Comparison of ENCODE assay signal across 26 cellular contexts in the genomic region with DNA sequence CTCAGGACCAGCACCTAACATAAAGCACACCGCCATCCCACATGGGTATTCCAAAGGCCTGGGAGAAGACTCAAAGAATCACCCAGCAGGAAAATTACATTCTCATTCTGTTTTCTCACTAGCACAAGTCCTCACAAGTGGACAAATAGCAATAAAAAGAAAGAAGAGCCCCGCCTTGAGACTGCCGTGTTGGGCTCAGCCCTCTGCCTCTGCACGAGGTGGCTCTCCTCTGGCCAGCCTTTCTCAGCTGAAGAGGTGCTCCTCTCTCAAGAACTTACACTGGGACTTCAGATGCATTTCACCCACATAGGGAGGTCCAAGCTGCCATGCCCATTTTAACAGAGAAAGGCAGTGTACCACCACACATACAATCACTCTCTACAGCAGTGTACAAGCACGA.
"Had no signal": no experiment of that assay in that cellular context is flagged by ENCODE, and none has a peak within 500 bp of the region (broad histone marks: within the 10 kb centered on the region; RNA-seq: fewer than 3 reads in every experiment).

No MANE protein-coding gene starts in this region.

- DNase-seq: activated CD4-positive, alpha-beta T cell treated with anti-CD3 and anti-CD28 coated beads, Interleukin-2, amount 10 ng/mL, durations not matched to agents 7 days and 5 days; activated CD4-positive, CD25-positive, alpha-beta regulatory T cell treated with anti-CD3 and anti-CD28 coated beads, Interleukin-2, amount 50 U/mL, for 72 hours; activated CD8-positive, alpha-beta memory T cell treated with anti-CD3 and anti-CD28 coated beads, Interleukin-2, amount 10 ng/mL, durations not matched to agents 7 days and 5 days; activated CD8-positive, alpha-beta T cell treated with anti-CD3 and anti-CD28 coated beads for 36 hours; activated effector memory CD4-positive, alpha-beta T cell treated with anti-CD3 and anti-CD28 coated beads, Interleukin-2, amount 50 U/mL, for 16 hours; activated T-cell treated with anti-CD3 and anti-CD28 coated beads for 4 hours; anterior cingulate cortex; body of pancreas; effector CD4-positive, alpha-beta T cell; head of caudate nucleus; kidney; left ventricle myocardium inferior; midbrain; occipital lobe; stimulated activated CD4-positive, alpha-beta T cell treated with anti-CD3 and anti-CD28 coated beads, Interleukin-2, amount 100 ng/mL, for 48 hours; stimulated activated CD8-positive, alpha-beta memory T cell treated with anti-CD3 and anti-CD28 coated beads, Interleukin-4, amount 100 ng/mL, for 48 hours; stimulated activated naive B cell treated with anti-CD40 and anti-IgM and Interleukin-4, amounts not matched to agents 10 μg/mL and 1 μg/mL and 100 μg/mL, for 72 hours; T-cell; transverse colon; WERI-Rb-1 had no signal

- H3K27me3 Mint-ChIP-seq: activated naive CD4-positive, alpha-beta T cell treated with anti-CD3 and anti-CD28 coated beads, Interleukin-2, amount 50 U/mL, for 24 hours had no signal

- H3K4me1 ChIP-seq: body of pancreas had no signal

- H3K4me3 ChIP-seq: body of pancreas, cardiac muscle cell, left ventricle myocardium inferior, transverse colon, vagina had no signal

- H3K27me3 ChIP-seq: body of pancreas, cardiac muscle cell, transverse colon, vagina had no signal

- H3K4me3 Mint-ChIP-seq: activated CD4-positive, alpha-beta T cell treated with anti-CD3 and anti-CD28 coated beads, Interleukin-2, amount 10 ng/mL, durations not matched to agents 7 days and 5 days; activated CD8-positive, alpha-beta memory T cell treated with anti-CD3 and anti-CD28 coated beads, Interleukin-2, amount 10 ng/mL, durations not matched to agents 7 days and 5 days; activated CD8-positive, alpha-beta T cell treated with anti-CD3 and anti-CD28 coated beads for 36 hours; activated naive CD4-positive, alpha-beta T cell treated with anti-CD3 and anti-CD28 coated beads, Interleukin-2, amount 50 U/mL, for 24 hours; natural killer cell treated with Interleukin-12 subunit alpha and Interleukin-12 subunit beta and Interleukin-15 and Interleukin-18, amount 100 ng/mL, for 72 hours; stimulated activated naive B cell treated with anti-CD40 and anti-IgM and Interleukin-4, amounts not matched to agents 10 μg/mL and 1 μg/mL and 100 μg/mL, for 72 hours; T-cell; T-helper 2 cell treated with Interferon-gamma antibody and Interleukin-4, amounts not matched to agents 5 μg/mL and 100 μg/mL, for 36 hours had no signal

- H3K9me3 Mint-ChIP-seq: activated CD4-positive, alpha-beta T cell treated with anti-CD3 and anti-CD28 coated beads, Interleukin-2, amount 10 ng/mL, durations not matched to agents 7 days and 5 days; activated CD8-positive, alpha-beta T cell treated with anti-CD3 and anti-CD28 coated beads for 36 hours; activated naive CD4-positive, alpha-beta T cell treated with anti-CD3 and anti-CD28 coated beads, Interleukin-2, amount 50 U/mL, for 24 hours; natural killer cell treated with Interleukin-12 subunit alpha and Interleukin-12 subunit beta and Interleukin-15 and Interleukin-18, amount 100 ng/mL, for 72 hours; stimulated activated naive B cell treated with anti-CD40 and anti-IgM and Interleukin-4, amounts not matched to agents 10 μg/mL and 1 μg/mL and 100 μg/mL, for 72 hours; T-cell; T-helper 2 cell treated with Interferon-gamma antibody and Interleukin-4, amounts not matched to agents 5 μg/mL and 100 μg/mL, for 36 hours had no signal

- H3K36me3 Mint-ChIP-seq: activated CD8-positive, alpha-beta memory T cell treated with anti-CD3 and anti-CD28 coated beads, Interleukin-2, amount 10 ng/mL, durations not matched to agents 7 days and 5 days; activated naive CD4-positive, alpha-beta T cell treated with anti-CD3 and anti-CD28 coated beads, Interleukin-2, amount 50 U/mL, for 24 hours; natural killer cell treated with Interleukin-12 subunit alpha and Interleukin-12 subunit beta and Interleukin-15 and Interleukin-18, amount 100 ng/mL, for 72 hours; stimulated activated naive B cell treated with anti-CD40 and anti-IgM and Interleukin-4, amounts not matched to agents 10 μg/mL and 1 μg/mL and 100 μg/mL, for 72 hours; T-cell had no signal

- ATAC-seq: activated CD8-positive, alpha-beta memory T cell treated with anti-CD3 and anti-CD28 coated beads, Interleukin-2, amount 10 ng/mL, durations not matched to agents 7 days and 5 days; activated CD8-positive, alpha-beta T cell treated with anti-CD3 and anti-CD28 coated beads for 36 hours; body of pancreas; natural killer cell treated with Interleukin-12 subunit alpha and Interleukin-12 subunit beta and Interleukin-15 and Interleukin-18, amount 100 ng/mL, for 72 hours; sciatic nerve; stimulated activated naive B cell treated with anti-CD40 and anti-IgM and Interleukin-4, amounts not matched to agents 10 μg/mL and 1 μg/mL and 100 μg/mL, for 72 hours; T-cell had no signal

- H3K9me3 ChIP-seq: body of pancreas, left ventricle myocardium inferior, transverse colon, vagina had no signal

- H3K4me1 Mint-ChIP-seq: activated CD4-positive, alpha-beta T cell treated with anti-CD3 and anti-CD28 coated beads, Interleukin-2, amount 10 ng/mL, durations not matched to agents 7 days and 5 days; activated CD8-positive, alpha-beta memory T cell treated with anti-CD3 and anti-CD28 coated beads, Interleukin-2, amount 10 ng/mL, durations not matched to agents 7 days and 5 days; activated naive CD4-positive, alpha-beta T cell treated with anti-CD3 and anti-CD28 coated beads, Interleukin-2, amount 50 U/mL, for 24 hours; T-cell had no signal

- H3K36me3 ChIP-seq: cardiac muscle cell, left ventricle myocardium inferior, transverse colon, vagina, WERI-Rb-1 had no signal

- H3K27ac ChIP-seq: body of pancreas, cardiac muscle cell, left ventricle myocardium inferior, transverse colon, vagina, WERI-Rb-1 had no signal

- H3K27ac Mint-ChIP-seq: activated CD4-positive, alpha-beta T cell treated with anti-CD3 and anti-CD28 coated beads, Interleukin-2, amount 10 ng/mL, durations not matched to agents 7 days and 5 days; activated CD8-positive, alpha-beta memory T cell treated with anti-CD3 and anti-CD28 coated beads, Interleukin-2, amount 10 ng/mL, durations not matched to agents 7 days and 5 days; activated CD8-positive, alpha-beta T cell treated with anti-CD3 and anti-CD28 coated beads for 36 hours; activated naive CD4-positive, alpha-beta T cell treated with anti-CD3 and anti-CD28 coated beads, Interleukin-2, amount 50 U/mL, for 24 hours; natural killer cell treated with Interleukin-12 subunit alpha and Interleukin-12 subunit beta and Interleukin-15 and Interleukin-18, amount 100 ng/mL, for 72 hours; stimulated activated naive B cell treated with anti-CD40 and anti-IgM and Interleukin-4, amounts not matched to agents 10 μg/mL and 1 μg/mL and 100 μg/mL, for 72 hours; T-cell; T-helper 2 cell treated with Interferon-gamma antibody and Interleukin-4, amounts not matched to agents 5 μg/mL and 100 μg/mL, for 36 hours had no signal
